9 cellular contexts compared by ENCODE assay signal in genomic region chr7:155808551-155809331, GRCh38. TPM values are rescaled to one million over a fixed set of nuclear protein-coding genes. Genes with fewer than 3 reads are reported as not detected.
A peak's percentile ranks its signal among the peaks of the same experiment; 100 is the strongest.
DNase-seq lines count a peak whose midpoint lies in the region; ATAC-seq, FAIRE-seq and TF ChIP-seq lines count a peak whose summit lies in the region.
"Had no signal": no experiment of that assay in that cellular context is flagged by ENCODE, and none has a peak within 500 bp of the region (broad histone marks: within the 10 kb centered on the region; RNA-seq: fewer than 3 reads in every experiment).

No MANE protein-coding gene starts in this region.

- H3K4me3 ChIP-seq in GM23248 = no peak overlapping the region
- H3K4me3 ChIP-seq in dorsolateral prefrontal cortex = peak overlapping the region in 57 of 59 donors; percentile 8 to 65 (median 48)

- CTCF ChIA-PET in CD4-positive, alpha-beta T cell (lab: Charles Lee) = no interaction called here

- no peaks in the 10 kb centered on the region for H3K9me3 ChIP-seq in CD4-positive, alpha-beta T cell (ENCODE audit: control insufficient read depth, low read length)
- H3K9me3 ChIP-seq in GM23248 (ENCODE audit: low read depth) = no peaks in the 10 kb centered on the region

- no peak for FAIRE-seq in HTR-8/SVneo (lab: Jason Lieb, UNC)

- no peak overlapping the region for H2AFZ ChIP-seq in GM23248

- H3F3A ChIP-seq in GM23248 (ENCODE audit: insufficient read depth) = no peaks in the 10 kb centered on the region

- no peak overlapping the region for H3K9ac ChIP-seq in GM23248

- whole genome bisulfite sequencing in GM23248 (ENCODE audit: low coverage in 1 of 2, low lambda C conversion rate in 2 of 2, missing lambda C conversion rate in 2 of 2), 2 experiments = 1 to 3% methylated on average over 54 to 57 of the region's 63 CpGs

- H3K9me3 Mint-ChIP-seq in CD4-positive, alpha-beta T cell = no peaks in the 10 kb centered on the region
- no peaks in the 10 kb centered on the region for H3K9me3 Mint-ChIP-seq in nephron

- no peaks in the 10 kb centered on the region for H3K36me3 Mint-ChIP-seq in CD4-positive, alpha-beta T cell (ENCODE audit: low read depth)
- H3K36me3 Mint-ChIP-seq in nephron (ENCODE audit: low read depth) = no peaks in the 10 kb centered on the region

- H3K4me1 ChIP-seq in GM23248 (ENCODE audit: insufficient read depth) = 0 out of 2 replicates have a peak, but pooled peaks cover 10% of the 10 kb centered on the region

- H3K27me3 ChIP-seq in CD4-positive, alpha-beta T cell (ENCODE audit: control insufficient read depth, insufficient read depth, low read length) = peaks cover 88% of the 10 kb centered on the region
- H3K27me3 ChIP-seq in GM23248 (replicated peaks; ENCODE audit: insufficient read depth) (peaks cover 84% of the 10 kb centered on the region), dorsolateral prefrontal cortex (peaks cover 0 to 100% (median 90%) of the 10 kb centered on the region in 45 donors)

- DNase-seq in CD4-positive, alpha-beta T cell = no peak
- DNase-seq in GM23248 (no peak), dorsolateral prefrontal cortex (no peak), HTR-8/SVneo (ENCODE audit: insufficient read length, low spot score) (no peak), pons (ENCODE audit: low spot score) (no peak), NOMO-1 treated with dmso at 0.1 percent for 144 hours (lab: John Stamatoyannopoulos, UW; ENCODE audit: unreplicated experiment) (no peak), NCI-H748 treated with DMSO at 0.1 percent for 48 hours (lab: John Stamatoyannopoulos, UW) (no peak)

- peak overlapping the region; percentile 35 for H3K4me2 ChIP-seq in GM23248 (ENCODE audit: unreplicated experiment)

- H3K36me3 ChIP-seq in GM23248 (ENCODE audit: low read depth) = no peaks in the 10 kb centered on the region

- peaks cover 71% of the 10 kb centered on the region for H3K27me3 Mint-ChIP-seq in CD4-positive, alpha-beta T cell
- peaks cover 97% of the 10 kb centered on the region for H3K27me3 Mint-ChIP-seq in nephron (ENCODE audit: low read depth)

- H3K4me3 Mint-ChIP-seq in CD4-positive, alpha-beta T cell = peak overlapping the region; percentile 13
- peak overlapping the region; percentile 76 to 85 (median 80) for H3K4me3 Mint-ChIP-seq in nephron

- POLR2A ChIA-PET in CD4-positive, alpha-beta T cell (lab: Charles Lee) = no interaction called here

- in situ Hi-C loops in GM23248 (cut with MboI) = no loop called here

- no peaks in the 10 kb centered on the region for H3K9me2 ChIP-seq in GM23248 (ENCODE audit: insufficient read depth)

- intact Hi-C loops in CD4-positive, alpha-beta T cell (cut with DNase I, micrococcal nuclease) = no loop called here
- intact Hi-C loops in dorsolateral prefrontal cortex (cut with DNase I) = loop anchor here in 1 of 2 donors (10.0 kb wide), 1 partner anchor 1326 kb away; the partner anchor contains the start of gene UBE3C

- H3K4me1 Mint-ChIP-seq in CD4-positive, alpha-beta T cell (ENCODE audit: low read depth) = peaks cover 9% of the 10 kb centered on the region
- peaks cover 36% of the 10 kb centered on the region for H3K4me1 Mint-ChIP-seq in nephron

- H4K20me1 ChIP-seq in GM23248 (ENCODE audit: insufficient read depth) = no peaks in the 10 kb centered on the region

- no peaks in the 10 kb centered on the region for H3K79me2 ChIP-seq in GM23248 (ENCODE audit: insufficient read depth)

- H3K27ac Mint-ChIP-seq in CD4-positive, alpha-beta T cell = no peak overlapping the region
- peak overlapping the region; percentile 71 to 93 (median 92) for H3K27ac Mint-ChIP-seq in nephron

- TF ChIP-seq CTCF in CD4-positive, alpha-beta T cell (IDR thresholded peaks at IDR 0.05) = no peak
- TF ChIP-seq CTCF in dorsolateral prefrontal cortex (IDR thresholded peaks at IDR 0.05 in 54 of 56, conservative IDR thresholded peaks at IDR 0.05 in 2 of 56; ENCODE audit: low read depth in 1 of 56, partially characterized antibody in 56 of 56) (no peak), nephron (IDR thresholded peaks at IDR 0.05; ENCODE audit: unreplicated experiment in 3 of 3) (no peak)

- no peak for ATAC-seq in CD4-positive, alpha-beta T cell (ENCODE audit: poor library complexity)

- H3K27ac ChIP-seq in CD4-positive, alpha-beta T cell (ENCODE audit: low read depth, low read length) = no peak overlapping the region
- H3K27ac ChIP-seq in GM23248 = no peak overlapping the region
- peak overlapping the region in 23 of 59 donors; percentile 4 to 67 (median 43) for H3K27ac ChIP-seq in dorsolateral prefrontal cortex

RNA-seq across cellular contexts. Expression of gene SHH, which starts 3.5 kb away (rescaled TPM):
- total RNA-seq in CD4-positive, alpha-beta T cell = not detected
- not detected in 2 replicates for total RNA-seq in GM23248 (2014; rRNA removed; shearing (Covaris generic))
- not detected in 2 replicates for polyA plus RNA-seq in GM23248 (2016; fragmentation: Nextera tagmentation; extraction: Ambion mirVana)
- total RNA-seq in dorsolateral prefrontal cortex = 1 to 10 TPM in 118 of 120 experiments, under 1 TPM in 2; 0.53 to 5.9 (median 2.7) TPM
- total RNA-seq: activated CD8-positive, alpha-beta memory T cell treated with anti-CD3 and anti-CD28 coated beads for 36 hours had no signal
